1 cellular context compared by ENCODE assay signal in genomic region chr10:69056129-69056528, GRCh38.
TF ChIP-seq lines count a peak whose summit lies in the region.

No MANE protein-coding gene starts in this region.

TF ChIP-seq in WTC11, 78 proteins besides CTCF, POLR2A, EP300 and RAD21 (continued from another document):
- TF ChIP-seq ZNF532 (CRISPR knock-in tag; IDR thresholded peaks at IDR 0.05; ENCODE audit: borderline replicate concordance), result no peak
- no peak for TF ChIP-seq TEAD1 (CRISPR knock-in tag; IDR thresholded peaks at IDR 0.05)
- no peak for TF ChIP-seq SP1 (CRISPR knock-in tag; conservative IDR thresholded peaks at IDR 0.05)
- TF ChIP-seq ATF3 (CRISPR knock-in tag; conservative IDR thresholded peaks at IDR 0.05), result no peak
- TF ChIP-seq HMGXB4 (CRISPR knock-in tag; IDR thresholded peaks at IDR 0.05), result no peak
- no peak for TF ChIP-seq NR3C1 (CRISPR knock-in tag; conservative IDR thresholded peaks at IDR 0.05; ENCODE audit: low read depth)
TF ChIP-seq in WTC11: peak in this region for 0.
